Comparison of ENCODE assay signal across 31 cellular contexts in the genomic region with DNA sequence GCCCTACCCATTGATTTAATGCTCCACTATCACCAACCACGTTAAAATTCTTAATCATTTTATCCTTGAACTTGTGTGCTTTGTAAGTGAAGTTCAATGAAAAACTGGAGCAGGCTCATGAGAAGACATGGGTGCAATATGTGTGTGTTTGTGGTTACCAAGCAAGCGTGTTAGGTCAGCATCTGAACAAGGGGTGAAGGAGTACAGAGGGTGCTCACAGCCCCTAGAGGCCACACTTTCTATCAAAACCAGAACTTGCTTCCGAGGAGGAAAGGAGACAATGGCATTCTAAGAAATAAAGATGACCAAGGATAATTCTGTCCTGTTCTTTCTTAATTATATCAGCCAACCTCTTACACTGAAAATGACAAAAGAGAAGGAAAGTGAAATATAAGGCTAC.
"Had no signal": no experiment of that assay in that cellular context is flagged by ENCODE, and none has a peak within 500 bp of the region (broad histone marks: within the 10 kb centered on the region; RNA-seq: fewer than 3 reads in every experiment).

No MANE protein-coding gene starts in this region.

- H3K4me3 ChIP-seq: neural progenitor cell, ovary, psoas muscle, skin epidermis, smooth muscle cell, spleen, suprapubic skin, testis, tibial artery, transverse colon, upper lobe of right lung, uterus had no signal

- H3K4me1 Mint-ChIP-seq: natural killer cell; nephron; neural progenitor cell; stimulated activated memory B cell treated with anti-CD40 and anti-IgM and Interleukin-4, amounts not matched to agents 10 μg/mL and 1 μg/mL and 100 μg/mL, for 72 hours; stimulated activated naive CD8-positive, alpha-beta T cell treated with anti-CD3 and anti-CD28 coated beads, Interleukin-15, amount 100 ng/mL, for 72 hours had no signal

- H3K27ac ChIP-seq: neural progenitor cell, ovary, parathyroid adenoma, psoas muscle, skin epidermis, spleen, suprapubic skin, testis, tibial artery, transverse colon, upper lobe of right lung, uterus had no signal

- H3K4me2 ChIP-seq: neural progenitor cell, smooth muscle cell had no signal

- H3K4me3 Mint-ChIP-seq: natural killer cell; nephron; neural progenitor cell; stimulated activated memory B cell treated with anti-CD40 and anti-IgM and Interleukin-4, amounts not matched to agents 10 μg/mL and 1 μg/mL and 100 μg/mL, for 72 hours; stimulated activated naive CD8-positive, alpha-beta T cell treated with anti-CD3 and anti-CD28 coated beads, Interleukin-15, amount 100 ng/mL, for 72 hours; type B pancreatic cell had no signal

- H2AFZ ChIP-seq: neural progenitor cell, parathyroid adenoma had no signal

- H3K27ac Mint-ChIP-seq: natural killer cell; nephron; neural progenitor cell; progenitor cell of endocrine pancreas; stimulated activated memory B cell treated with anti-CD40 and anti-IgM and Interleukin-4, amounts not matched to agents 10 μg/mL and 1 μg/mL and 100 μg/mL, for 72 hours; stimulated activated naive CD8-positive, alpha-beta T cell treated with anti-CD3 and anti-CD28 coated beads, Interleukin-15, amount 100 ng/mL, for 72 hours; type B pancreatic cell had no signal

- H3K9me3 Mint-ChIP-seq: nephron; neural progenitor cell; stimulated activated memory B cell treated with anti-CD40 and anti-IgM and Interleukin-4, amounts not matched to agents 10 μg/mL and 1 μg/mL and 100 μg/mL, for 72 hours; stimulated activated naive CD8-positive, alpha-beta T cell treated with anti-CD3 and anti-CD28 coated beads, Interleukin-15, amount 100 ng/mL, for 72 hours; type B pancreatic cell had no signal

- H3K36me3 Mint-ChIP-seq: natural killer cell; neural progenitor cell; stimulated activated memory B cell treated with anti-CD40 and anti-IgM and Interleukin-4, amounts not matched to agents 10 μg/mL and 1 μg/mL and 100 μg/mL, for 72 hours; type B pancreatic cell had no signal

- H3K36me3 ChIP-seq: neural progenitor cell, ovary, spleen, suprapubic skin, tibial artery, transverse colon, upper lobe of right lung, uterus had no signal

- H3K27me3 ChIP-seq: neural progenitor cell, ovary, spleen, testis, tibial artery, transverse colon, upper lobe of right lung, uterus had no signal

- H3K27me3 Mint-ChIP-seq: type B pancreatic cell had no signal

- DNase-seq: natural killer cell; occipital lobe; ovary; posterior cingulate gyrus; psoas muscle; right cardiac atrium; spleen; stimulated activated CD4-positive, alpha-beta T cell treated with anti-CD3 and anti-CD28 coated beads, Interleukin-12 subunit alpha, Interleukin-12 subunit beta, amount 100 ng/mL, for 4 hours; stimulated activated CD4-positive, alpha-beta T cell treated with anti-CD3 and anti-CD28 coated beads, Interleukin-1b, Interleukin-23, amount 100 ng/mL, for 48 hours; stimulated activated CD4-positive, alpha-beta T cell treated with anti-CD3 and anti-CD28 coated beads, Interleukin-4, amount 100 ng/mL, for 1 hour; stimulated activated CD4-positive, alpha-beta T cell treated with anti-CD3 and anti-CD28 coated beads, Interleukin-4, amount 100 ng/mL, for 4 hours; stimulated activated CD8-positive, alpha-beta memory T cell treated with anti-CD3 and anti-CD28 coated beads, Interleukin-4, amount 100 ng/mL, for 48 hours; stimulated activated naive CD4-positive, alpha-beta T cell; stimulated activated naive CD8-positive, alpha-beta T cell treated with anti-CD3 and anti-CD28 coated beads, Interleukin-15, amount 100 ng/mL, for 72 hours; stimulated activated naive CD8-positive, alpha-beta T cell treated with anti-CD3 and anti-CD28 coated beads, Interleukin-15, Interleukin-2, amounts not matched to agents 100 U/mL and 50 U/mL, for 24 hours; substantia nigra; testis; tibial artery; transverse colon; upper lobe of right lung; uterus had no signal

- ATAC-seq: natural killer cell; psoas muscle; right cardiac atrium; sciatic nerve; stimulated activated memory B cell treated with anti-CD40 and anti-IgM and Interleukin-4, amounts not matched to agents 10 μg/mL and 1 μg/mL and 100 μg/mL, for 72 hours; stimulated activated naive CD8-positive, alpha-beta T cell treated with anti-CD3 and anti-CD28 coated beads, Interleukin-15, amount 100 ng/mL, for 72 hours; stimulated activated naive CD8-positive, alpha-beta T cell treated with anti-CD3 and anti-CD28 coated beads, Interleukin-15, Interleukin-2, amounts not matched to agents 100 U/mL and 50 U/mL, for 24 hours; upper lobe of right lung had no signal

- H3K4me1 ChIP-seq: parathyroid adenoma, psoas muscle, spleen, suprapubic skin, testis, tibial artery, transverse colon, upper lobe of right lung, uterus had no signal
